In the genomic region with DNA sequence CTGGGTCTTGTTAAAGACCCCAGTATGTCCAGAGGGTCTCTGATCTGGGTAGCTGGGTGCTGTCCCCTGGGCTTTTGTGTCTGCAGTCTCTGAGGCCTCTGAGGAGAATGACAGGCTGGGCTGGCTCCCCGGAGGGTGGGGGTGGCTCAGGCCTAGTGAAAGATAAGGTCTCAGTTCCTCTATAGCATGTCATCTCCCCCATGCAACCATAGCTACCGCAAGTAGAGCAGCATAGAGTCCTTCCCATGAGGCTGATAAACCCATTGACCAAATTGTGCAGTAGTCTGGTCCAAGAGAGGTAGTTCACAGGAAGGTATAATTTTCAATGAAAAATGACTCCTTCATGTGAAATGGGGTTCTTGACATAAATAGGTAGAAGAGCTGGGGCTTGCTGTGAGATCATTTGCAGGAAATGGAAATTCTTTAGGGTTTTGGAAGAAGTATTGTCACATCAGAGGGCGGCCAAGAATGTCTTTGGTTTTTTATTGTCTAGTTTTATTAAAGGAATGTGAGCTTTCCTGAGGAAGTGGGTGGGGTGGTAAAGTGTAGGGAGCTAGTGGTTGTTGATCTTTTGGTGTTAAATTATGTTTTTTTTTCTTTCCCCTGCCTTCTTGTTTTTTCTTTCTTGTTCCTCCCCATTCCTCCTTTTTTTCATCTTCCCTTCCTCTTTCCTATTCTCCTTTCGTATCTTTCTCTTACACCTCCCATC, we compare ENCODE assay signal across 8 cellular contexts. TPM values are rescaled to one million over a fixed set of nuclear protein-coding genes. Genes with fewer than 3 reads are reported as not detected.
DNase-seq lines count a peak whose midpoint lies in the region; ATAC-seq and TF ChIP-seq lines count a peak whose summit lies in the region.

No MANE protein-coding gene starts in this region.

- ATAC-seq in GM19043 (IDR thresholded peaks at IDR 0.05; ENCODE audit: low read depth, unreplicated experiment) (peak; percentile 82), HG03354 (IDR thresholded peaks at IDR 0.05; ENCODE audit: poor library complexity, severe bottlenecking, unreplicated experiment) (peak; percentile 84)

- POLR2A ChIA-PET in A673 (lab: Charles Lee; ENCODE audit: low non-redundant PET), result no interaction called here

- no peak overlapping the region for H2BK15ac ChIP-seq in mesendoderm (replicated peaks; ENCODE audit: low read depth)

- H3K79me1 ChIP-seq in mesendoderm (ENCODE audit: low read length), result peaks cover 11% of the 10 kb centered on the region

- peaks cover 19% of the 10 kb centered on the region for H3K36me3 ChIP-seq in A673 (ENCODE audit: insufficient read depth, low read length, poor library complexity, severe bottlenecking)
- peaks cover 20% of the 10 kb centered on the region for H3K36me3 ChIP-seq in mesendoderm (ENCODE audit: control insufficient read depth, insufficient read depth, low read length)

- H4K5ac ChIP-seq in mesendoderm (ENCODE audit: low read length), result no peak overlapping the region

- H3K79me2 ChIP-seq in mesendoderm (ENCODE audit: control insufficient read depth, insufficient read depth, low read length), result no peaks in the 10 kb centered on the region

- no peak overlapping the region for H3K56ac ChIP-seq in mesendoderm (ENCODE audit: low read length)

- no peak overlapping the region for H3K23ac ChIP-seq in mesendoderm (ENCODE audit: low read length)

- no TSS peak for BruUV-seq in A673 (replicated peaks; lab: Mats Ljungman, UMichigan)

- H3K4me3 ChIP-seq in A673 (ENCODE audit: low read depth, low read length, poor library complexity, severe bottlenecking) (no peak overlapping the region), mesendoderm (ENCODE audit: low read length) (no peak overlapping the region)

- no peak overlapping the region for H2AK5ac ChIP-seq in mesendoderm (ENCODE audit: low read length)

- TF ChIP-seq CTCF in A673 (conservative IDR thresholded peaks at IDR 0.05; ENCODE audit: low read depth, low read length), result no peak

- H3K18ac ChIP-seq in mesendoderm (ENCODE audit: low read length), result no peak overlapping the region

- no peaks in the 10 kb centered on the region for H3K9me3 ChIP-seq in A673 (ENCODE audit: low read depth, low read length, poor library complexity, severe bottlenecking)

- H3K27ac ChIP-seq in A673 (ENCODE audit: low read depth, low read length, poor library complexity, severe bottlenecking), result peak overlapping the region; percentile 68
- no peak overlapping the region for H3K27ac ChIP-seq in mesendoderm (ENCODE audit: low read depth, low read length)

- no peak overlapping the region for H2BK5ac ChIP-seq in mesendoderm (ENCODE audit: low read length)

- H3K9ac ChIP-seq in mesendoderm (ENCODE audit: low read length), result no peak overlapping the region

- DNase-seq in A673 (ENCODE audit: low spot score) (peak; percentile 59), mesendoderm (peak; percentile 32), NCI-H446 (lab: John Stamatoyannopoulos, UW) (no peak), NCI-H1417 (lab: John Stamatoyannopoulos, UW) (no peak), NCI-H1930 (lab: John Stamatoyannopoulos, UW) (no peak)
- DNase-seq in activated CD8-positive, alpha-beta memory T cell treated with anti-CD3 and anti-CD28 coated beads for 24 hours, result peak; percentile 76

- 100% methylated on average over 1 of the region's 4 CpGs for WGBS in mesendoderm (ENCODE audit: extremely low coverage, insufficient coverage, low lambda C conversion rate)

- H3K27me3 ChIP-seq in A673 (replicated peaks; ENCODE audit: insufficient read depth, low read depth, low read length, poor library complexity), result no peaks in the 10 kb centered on the region
- H3K27me3 ChIP-seq in mesendoderm (ENCODE audit: insufficient read depth, low read length, poor library complexity), result no peaks in the 10 kb centered on the region

- H3K4ac ChIP-seq in mesendoderm (ENCODE audit: low read depth, low read length), result no peak overlapping the region

- no peak overlapping the region for H3K4me2 ChIP-seq in mesendoderm (ENCODE audit: low read length)

- H2BK120ac ChIP-seq in mesendoderm (ENCODE audit: low read depth, low read length), result no peak overlapping the region

- peaks cover 17% of the 10 kb centered on the region for H3K4me1 ChIP-seq in A673 (ENCODE audit: insufficient read depth, low read length, poor library complexity, severe bottlenecking)
- peaks cover 2% of the 10 kb centered on the region for H3K4me1 ChIP-seq in mesendoderm (ENCODE audit: control insufficient read depth, low read depth, low read length)

- intact Hi-C loops in A673 (cut with micrococcal nuclease; ENCODE audit: unreplicated experiment), result no loop called here

- no peak overlapping the region for H4K8ac ChIP-seq in mesendoderm (ENCODE audit: low read depth, low read length)

- CTCF ChIA-PET in A673 (lab: Charles Lee), result interaction anchor here (1.5 kb wide), 1 partner anchor 26 kb away, joined by 3 read pairs; a partner anchor contains a TSS

RNA-seq across cellular contexts. Expression of a gene that starts 21.0 kb away (rescaled TPM):
- total RNA-seq in A673 (2021), result 24.5 and 25.3 TPM in 2 replicates
- polyA plus RNA-seq in mesendoderm (2013, experiment 1 of 2), result 9.4 TPM
- polyA plus RNA-seq in mesendoderm (2013, experiment 2 of 2), result 8.9 TPM

RNA-seq across cellular contexts. Expression of a gene that starts 21.0 kb away (rescaled TPM):
- 60.2 and 66.2 TPM in 2 replicates for total RNA-seq in A673 (2021)
- 35.9 TPM for polyA plus RNA-seq in mesendoderm (2013, experiment 1 of 2)
- polyA plus RNA-seq in mesendoderm (2013, experiment 2 of 2), result 35.7 TPM

RNA-seq across cellular contexts. Expression of a gene that starts 25.4 kb away (rescaled TPM):
- total RNA-seq in A673 (2021), result 43.6 and 58.7 TPM in 2 replicates
- polyA plus RNA-seq in mesendoderm (2013, experiment 1 of 2), result 23.3 TPM
- 22.1 TPM for polyA plus RNA-seq in mesendoderm (2013, experiment 2 of 2)

RNA-seq across cellular contexts. Expression of a gene that starts 44.6 kb away (rescaled TPM):
- 6.8 and 8.1 TPM in 2 replicates for total RNA-seq in A673 (2021)
- polyA plus RNA-seq in mesendoderm (2013, experiment 1 of 2), result 4.0 TPM
- 4.0 TPM for polyA plus RNA-seq in mesendoderm (2013, experiment 2 of 2)

RNA-seq across cellular contexts. Expression of a gene that starts 53.8 kb away (rescaled TPM):
- total RNA-seq in A673 (2021), result 0.19 and 0.35 TPM in 2 replicates
- 26.2 TPM for polyA plus RNA-seq in mesendoderm (2013, experiment 1 of 2)
- 26.6 TPM for polyA plus RNA-seq in mesendoderm (2013, experiment 2 of 2)

Comparison
In these comparisons a context has a peak if more than half of its experiments do, and no peak if none do; other contexts are left out.
1. DNase-seq: peak in A673 (single experiment), activated CD8-positive, alpha-beta memory T cell treated with anti-CD3 and anti-CD28 coated beads for 24 hours (single experiment) and mesendoderm (single experiment); none in NCI-H446 (0 of 2), NCI-H1417 (0 of 3) and NCI-H1930 (0 of 2).